In the genomic region with DNA sequence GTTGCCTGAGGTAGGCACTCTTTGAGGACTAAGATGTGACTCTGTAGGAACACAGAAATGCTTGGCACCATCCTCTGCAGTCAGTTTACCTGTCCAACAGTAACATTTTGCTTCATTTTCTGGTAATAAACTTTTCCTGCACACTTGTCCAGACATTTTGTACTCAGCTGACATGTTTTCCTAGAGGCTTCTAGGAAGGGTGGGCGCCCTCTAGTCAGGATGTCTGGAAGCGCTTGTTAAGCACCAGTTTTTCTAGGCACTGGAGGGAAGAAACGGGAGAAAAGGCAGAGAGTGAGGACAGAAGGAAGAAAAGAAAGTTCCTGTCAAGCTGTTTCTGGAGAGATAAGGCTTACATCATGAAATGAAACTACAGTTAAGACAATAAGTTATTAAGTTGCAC, we compare ENCODE assay signal across 16 cellular contexts. TPM values are rescaled to one million over a fixed set of nuclear protein-coding genes. Genes with fewer than 3 reads are reported as not detected.
DNase-seq lines count a peak whose midpoint lies in the region; ATAC-seq, FAIRE-seq and TF ChIP-seq lines count a peak whose summit lies in the region.
"Had no signal": no experiment of that assay in that cellular context is flagged by ENCODE, and none has a peak within 500 bp of the region (broad histone marks: within the 10 kb centered on the region; RNA-seq: fewer than 3 reads in every experiment).

No MANE protein-coding gene starts in this region.

- TF ChIP-seq CTCF in BE2C (IDR thresholded peaks at IDR 0.05; ENCODE audit: low read depth, low read length) = peak; percentile 58
- peak; percentile 15 for TF ChIP-seq CTCF in foreskin fibroblast (IDR thresholded peaks at IDR 0.05; ENCODE audit: low read depth, low read length)

- H3K36me3 ChIP-seq in BE2C = no peaks in the 10 kb centered on the region

- DNase-seq in BE2C (peak; percentile 24), H54 (ENCODE audit: insufficient read length, low spot score) (no peak), foreskin fibroblast (no peak), NOMO-1 treated with dmso at 0.1 percent for 144 hours (lab: John Stamatoyannopoulos, UW; ENCODE audit: unreplicated experiment) (no peak), GM03348 (ENCODE audit: low spot score) (no peak), T1000 (lab: John Stamatoyannopoulos, UW) (no peak), NOMO-1 treated with DMSO at 0.1 percent for 48 hours (lab: John Stamatoyannopoulos, UW; ENCODE audit: unreplicated experiment) (no peak)
- DNase-seq: activated CD4-positive, alpha-beta T cell treated with anti-CD3 and anti-CD28 coated beads, Interleukin-2, amount 50 U/mL, for 4 hours; aorta; CD4-positive, CD25-positive, alpha-beta regulatory T cell; effector CD8-positive, alpha-beta T cell; head of caudate nucleus; NCI-H2081 treated with DMSO at 0.1 percent for 48 hours; T-helper 1 cell had no signal

- H3K27me3 ChIP-seq in BE2C = peaks cover 3% of the 10 kb centered on the region; the same call in 1 of the 2 replicates

- H3K4me3 ChIP-seq in BE2C (ENCODE audit: low read depth, low read length) (no peak overlapping the region), foreskin fibroblast (ENCODE audit: low read depth in 1 of 2, low read length in 2 of 2) (no peak overlapping the region)
- H3K4me3 ChIP-seq: skin epidermis had no signal

- H3K9me3 ChIP-seq in BE2C = no peaks in the 10 kb centered on the region

- no peaks in the 10 kb centered on the region for H3K4me1 ChIP-seq in BE2C

- TF ChIP-seq POLR2A in H54 (IDR thresholded peaks at IDR 0.05; ENCODE audit: low read depth, low read length) = no peak

- peak; percentile 46; the same call in 1 of the 3 replicates for ATAC-seq in SK-N-SH treated with all-trans-retinoic acid at 6 μM for 48 hours

- FAIRE-seq in H54 (lab: Jason Lieb, UNC) = peak; percentile 72

TF ChIP-seq in SK-N-SH treated with all-trans-retinoic acid at 6 μM for 48 hours, 23 proteins besides CTCF, POLR2A, EP300 and RAD21:
- TF ChIP-seq, protein P1, sequence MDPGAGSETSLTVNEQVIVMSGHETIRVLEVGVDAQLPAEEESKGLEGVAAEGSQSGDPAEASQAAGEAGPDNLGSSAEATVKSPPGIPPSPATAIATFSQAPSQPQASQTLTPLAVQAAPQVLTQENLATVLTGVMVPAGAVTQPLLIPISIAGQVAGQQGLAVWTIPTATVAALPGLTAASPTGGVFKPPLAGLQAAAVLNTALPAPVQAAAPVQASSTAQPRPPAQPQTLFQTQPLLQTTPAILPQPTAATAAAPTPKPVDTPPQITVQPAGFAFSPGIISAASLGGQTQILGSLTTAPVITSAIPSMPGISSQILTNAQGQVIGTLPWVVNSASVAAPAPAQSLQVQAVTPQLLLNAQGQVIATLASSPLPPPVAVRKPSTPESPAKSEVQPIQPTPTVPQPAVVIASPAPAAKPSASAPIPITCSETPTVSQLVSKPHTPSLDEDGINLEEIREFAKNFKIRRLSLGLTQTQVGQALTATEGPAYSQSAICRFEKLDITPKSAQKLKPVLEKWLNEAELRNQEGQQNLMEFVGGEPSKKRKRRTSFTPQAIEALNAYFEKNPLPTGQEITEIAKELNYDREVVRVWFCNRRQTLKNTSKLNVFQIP (CRISPR knock-in tag; IDR thresholded peaks at IDR 0.05; ENCODE audit: borderline replicate concordance, low read depth) = no peak
- no peak for TF ChIP-seq ARNTL (CRISPR knock-in tag; IDR thresholded peaks at IDR 0.05; ENCODE audit: borderline replicate concordance, low read depth)

RNA-seq across cellular contexts. Expression of a gene that starts 42.5 kb away (rescaled TPM):
- polyA plus RNA-seq in BE2C (2012; ENCODE audit: insufficient read depth, insufficient read length, low read depth) = 43.5 TPM
- polyA plus RNA-seq: CD4-positive, CD25-positive, alpha-beta regulatory T cell had no signal
